ENCODE assay signal across 12 cellular contexts in the genomic region with DNA sequence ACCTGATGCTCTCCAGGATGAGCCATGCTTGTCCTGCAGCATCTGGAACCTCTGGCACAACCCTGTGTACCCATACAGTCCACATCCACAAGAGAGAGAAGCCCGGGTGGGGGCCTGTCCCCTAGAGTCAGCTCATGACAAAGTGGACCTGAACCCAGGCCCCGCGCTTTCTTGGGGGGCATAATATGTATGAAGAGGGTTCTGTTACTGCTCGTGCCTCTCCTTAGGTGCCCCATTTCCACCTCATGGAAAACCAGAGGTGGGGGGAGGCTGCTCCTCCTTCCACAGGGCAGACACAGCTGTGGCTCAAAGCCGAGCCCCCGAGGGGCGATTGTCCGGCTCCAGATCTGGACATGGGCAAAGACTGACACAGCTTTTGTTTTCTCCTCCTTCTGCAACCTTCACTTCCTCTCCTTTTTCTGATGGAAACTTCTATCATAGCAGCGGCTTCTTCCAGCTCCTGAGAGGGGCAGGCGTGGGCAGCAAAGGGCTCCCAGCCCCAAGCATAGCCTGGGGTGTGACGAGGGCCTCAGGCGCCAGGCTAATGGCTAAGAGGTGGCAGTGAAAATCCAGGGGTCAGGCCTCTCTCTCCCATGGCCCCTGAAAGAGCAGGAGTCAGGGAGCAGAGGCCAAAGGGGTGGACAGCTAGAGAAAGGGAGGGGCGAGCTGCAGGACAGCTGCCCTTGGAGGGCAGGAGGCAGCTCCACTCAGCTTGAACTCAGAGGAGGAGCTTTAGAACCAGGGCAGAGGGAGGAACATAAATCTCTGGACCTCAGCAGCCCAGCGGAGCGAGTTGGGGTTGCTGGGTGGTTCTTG.
A peak's percentile ranks its signal among the peaks of the same experiment; 100 is the strongest.
DNase-seq lines count a peak whose midpoint lies in the region; ATAC-seq and TF ChIP-seq lines count a peak whose summit lies in the region.
"Had no signal": no experiment of that assay in that cellular context is flagged by ENCODE, and none has a peak within 500 bp of the region (broad histone marks: within the 10 kb centered on the region; RNA-seq: fewer than 3 reads in every experiment).

No MANE protein-coding gene starts in this region.

- no peaks in the 10 kb centered on the region for H3K36me3 Mint-ChIP-seq in mesothelial cell of epicardium
- no peaks in the 10 kb centered on the region for H3K36me3 Mint-ChIP-seq in activated naive CD4-positive, alpha-beta T cell treated with anti-CD3 and anti-CD28 coated beads, Interleukin-2, amount 50 U/mL, for 72 hours
- H3K36me3 Mint-ChIP-seq: CD4-positive, CD25-positive, alpha-beta regulatory T cell had no signal

- H3K4me3 ChIP-seq in fibroblast of mammary gland (ENCODE audit: control insufficient read depth, low read depth, low read length) (no peak overlapping the region), stomach smooth muscle (ENCODE audit: low read length in 2 of 2) (no peak overlapping the region)
- H3K4me3 ChIP-seq: pancreas had no signal

- H3K27me3 ChIP-seq in stomach smooth muscle (ENCODE audit: control insufficient read depth in 1 of 2, insufficient read depth in 2 of 2, low read length in 2 of 2): no peaks in the 10 kb centered on the region
- H3K27me3 ChIP-seq: pancreas had no signal

- H3K36me3 ChIP-seq in stomach smooth muscle (ENCODE audit: control insufficient read depth in 2 of 2, insufficient read depth in 2 of 2, low read length in 2 of 2): no peaks in the 10 kb centered on the region
- H3K36me3 ChIP-seq: pancreas had no signal

- no peak overlapping the region for H3K4me3 Mint-ChIP-seq in mesothelial cell of epicardium
- H3K4me3 Mint-ChIP-seq: CD4-positive, CD25-positive, alpha-beta regulatory T cell had no signal

- TF ChIP-seq RAD21 in Ishikawa (IDR thresholded peaks at IDR 0.05; ENCODE audit: low read depth): no peak

- peaks cover 70% of the 10 kb centered on the region for H3K4me1 Mint-ChIP-seq in mesothelial cell of epicardium

- no peaks in the 10 kb centered on the region for H3K9me3 ChIP-seq in stomach smooth muscle (ENCODE audit: control insufficient read depth in 2 of 2, low read length in 2 of 2)
- H3K9me3 ChIP-seq: pancreas had no signal

- no peaks in the 10 kb centered on the region for H3K9me3 Mint-ChIP-seq in mesothelial cell of epicardium
- H3K9me3 Mint-ChIP-seq in activated naive CD4-positive, alpha-beta T cell treated with anti-CD3 and anti-CD28 coated beads, Interleukin-2, amount 50 U/mL, for 72 hours: no peaks in the 10 kb centered on the region
- H3K9me3 Mint-ChIP-seq: CD4-positive, CD25-positive, alpha-beta regulatory T cell had no signal

- no peaks in the 10 kb centered on the region for H3K27me3 Mint-ChIP-seq in mesothelial cell of epicardium (ENCODE audit: low read depth)

- no peak overlapping the region for H3K9ac ChIP-seq in stomach smooth muscle (ENCODE audit: low read length in 2 of 2)

- H3K4me1 ChIP-seq in stomach smooth muscle (ENCODE audit: control insufficient read depth, insufficient read depth, low read length): peaks cover 45% of the 10 kb centered on the region

- TF ChIP-seq CTCF in fibroblast of mammary gland (conservative IDR thresholded peaks at IDR 0.05; ENCODE audit: control insufficient read depth, insufficient read depth, low read depth, low read length) (no peak), mesothelial cell of epicardium (IDR thresholded peaks at IDR 0.05; ENCODE audit: unreplicated experiment) (no peak)

- peak overlapping the region; percentile 46 for H3K27ac ChIP-seq in stomach smooth muscle (ENCODE audit: low read length)
- H3K27ac ChIP-seq: pancreas had no signal

- 0 out of 2 replicates have a peak, but pooled peaks have one; percentile 11 for TF ChIP-seq EP300 in Ishikawa (IDR thresholded peaks at IDR 0.05; ENCODE audit: borderline replicate concordance)

- no peak for ATAC-seq in GM21367 (IDR thresholded peaks at IDR 0.05; ENCODE audit: unreplicated experiment)
- ATAC-seq in activated naive CD4-positive, alpha-beta T cell treated with anti-CD3 and anti-CD28 coated beads, Interleukin-2, amount 50 U/mL, for 72 hours: no peak

- DNase-seq in fibroblast of mammary gland (ENCODE audit: low read depth) (peak; percentile 33), mesothelial cell of epicardium (ENCODE audit: low spot score in 2 of 2, unreplicated experiment in 2 of 2) (no peak)
- DNase-seq in activated naive CD4-positive, alpha-beta T cell treated with Interleukin-2 at 50 U/mL for 16 hours: no peak
- no peak for DNase-seq in activated naive CD4-positive, alpha-beta T cell treated with anti-CD3 and anti-CD28 coated beads, Interleukin-2, amount 50 U/mL, for 16 hours
- DNase-seq in activated naive CD4-positive, alpha-beta T cell treated with anti-CD3 and anti-CD28 coated beads, Interleukin-2, amount 50 U/mL, for 72 hours (ENCODE audit: low spot score in 2 of 2): no peak
- DNase-seq: CD4-positive, CD25-positive, alpha-beta regulatory T cell; GOT3; NCI-H1694 had no signal

- peak overlapping the region; percentile 57 for H3K27ac Mint-ChIP-seq in mesothelial cell of epicardium
- no peak overlapping the region for H3K27ac Mint-ChIP-seq in activated naive CD4-positive, alpha-beta T cell treated with anti-CD3 and anti-CD28 coated beads, Interleukin-2, amount 50 U/mL, for 72 hours

TF ChIP-seq in Ishikawa, 13 proteins besides CTCF, POLR2A, EP300 and RAD21:
- TF ChIP-seq FOXM1 (IDR thresholded peaks at IDR 0.05; ENCODE audit: borderline replicate concordance, low read depth) (no peak), TEAD4 (IDR thresholded peaks at IDR 0.05) (no peak), CREB1 (IDR thresholded peaks at IDR 0.05; ENCODE audit: low read depth) (no peak), NFIC (IDR thresholded peaks at IDR 0.05) (no peak), EGR1 (IDR thresholded peaks at IDR 0.05) (no peak), TCF12 (IDR thresholded peaks at IDR 0.05; ENCODE audit: low read depth) (no peak), YY1 (IDR thresholded peaks at IDR 0.05; ENCODE audit: low read depth) (no peak), TAF1 (IDR thresholded peaks at IDR 0.05; ENCODE audit: low read depth) (no peak), ZBTB7A (IDR thresholded peaks at IDR 0.05; ENCODE audit: low read depth) (no peak), CEBPB (IDR thresholded peaks at IDR 0.05) (no peak)
- TF ChIP-seq, protein P1, sequence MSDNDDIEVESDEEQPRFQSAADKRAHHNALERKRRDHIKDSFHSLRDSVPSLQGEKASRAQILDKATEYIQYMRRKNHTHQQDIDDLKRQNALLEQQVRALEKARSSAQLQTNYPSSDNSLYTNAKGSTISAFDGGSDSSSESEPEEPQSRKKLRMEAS (IDR thresholded peaks at IDR 0.05): no peak
- TF ChIP-seq, protein P2, sequence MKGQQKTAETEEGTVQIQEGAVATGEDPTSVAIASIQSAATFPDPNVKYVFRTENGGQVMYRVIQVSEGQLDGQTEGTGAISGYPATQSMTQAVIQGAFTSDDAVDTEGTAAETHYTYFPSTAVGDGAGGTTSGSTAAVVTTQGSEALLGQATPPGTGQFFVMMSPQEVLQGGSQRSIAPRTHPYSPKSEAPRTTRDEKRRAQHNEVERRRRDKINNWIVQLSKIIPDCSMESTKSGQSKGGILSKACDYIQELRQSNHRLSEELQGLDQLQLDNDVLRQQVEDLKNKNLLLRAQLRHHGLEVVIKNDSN (IDR thresholded peaks at IDR 0.05): no peak
- TF ChIP-seq, protein P3, sequence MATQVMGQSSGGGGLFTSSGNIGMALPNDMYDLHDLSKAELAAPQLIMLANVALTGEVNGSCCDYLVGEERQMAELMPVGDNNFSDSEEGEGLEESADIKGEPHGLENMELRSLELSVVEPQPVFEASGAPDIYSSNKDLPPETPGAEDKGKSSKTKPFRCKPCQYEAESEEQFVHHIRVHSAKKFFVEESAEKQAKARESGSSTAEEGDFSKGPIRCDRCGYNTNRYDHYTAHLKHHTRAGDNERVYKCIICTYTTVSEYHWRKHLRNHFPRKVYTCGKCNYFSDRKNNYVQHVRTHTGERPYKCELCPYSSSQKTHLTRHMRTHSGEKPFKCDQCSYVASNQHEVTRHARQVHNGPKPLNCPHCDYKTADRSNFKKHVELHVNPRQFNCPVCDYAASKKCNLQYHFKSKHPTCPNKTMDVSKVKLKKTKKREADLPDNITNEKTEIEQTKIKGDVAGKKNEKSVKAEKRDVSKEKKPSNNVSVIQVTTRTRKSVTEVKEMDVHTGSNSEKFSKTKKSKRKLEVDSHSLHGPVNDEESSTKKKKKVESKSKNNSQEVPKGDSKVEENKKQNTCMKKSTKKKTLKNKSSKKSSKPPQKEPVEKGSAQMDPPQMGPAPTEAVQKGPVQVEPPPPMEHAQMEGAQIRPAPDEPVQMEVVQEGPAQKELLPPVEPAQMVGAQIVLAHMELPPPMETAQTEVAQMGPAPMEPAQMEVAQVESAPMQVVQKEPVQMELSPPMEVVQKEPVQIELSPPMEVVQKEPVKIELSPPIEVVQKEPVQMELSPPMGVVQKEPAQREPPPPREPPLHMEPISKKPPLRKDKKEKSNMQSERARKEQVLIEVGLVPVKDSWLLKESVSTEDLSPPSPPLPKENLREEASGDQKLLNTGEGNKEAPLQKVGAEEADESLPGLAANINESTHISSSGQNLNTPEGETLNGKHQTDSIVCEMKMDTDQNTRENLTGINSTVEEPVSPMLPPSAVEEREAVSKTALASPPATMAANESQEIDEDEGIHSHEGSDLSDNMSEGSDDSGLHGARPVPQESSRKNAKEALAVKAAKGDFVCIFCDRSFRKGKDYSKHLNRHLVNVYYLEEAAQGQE (IDR thresholded peaks at IDR 0.05; ENCODE audit: low read depth): no peak
